Comparison of ENCODE assay signal across 17 cellular contexts in the genomic region with DNA sequence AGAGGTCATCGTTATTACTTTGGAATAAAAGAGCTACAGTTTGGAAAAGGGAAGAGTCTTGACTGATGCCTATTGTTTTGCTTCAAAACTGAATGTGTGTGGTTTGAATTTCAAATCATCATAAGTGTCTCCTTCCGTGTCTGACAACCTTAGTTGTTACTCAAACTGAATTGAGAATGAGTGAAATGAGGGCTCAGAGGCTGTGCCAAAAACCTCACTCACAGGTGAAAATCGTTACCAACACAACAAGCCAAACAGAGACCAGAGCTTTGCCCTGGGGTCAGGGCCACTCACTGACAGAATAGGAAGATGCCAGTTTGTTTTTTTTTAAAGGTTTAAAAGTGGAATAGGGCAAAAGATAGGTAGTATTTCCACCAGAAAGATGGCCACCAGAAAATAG. TPM values are rescaled to one million over a fixed set of nuclear protein-coding genes. Genes with fewer than 3 reads are reported as not detected.
DNase-seq lines count a peak whose midpoint lies in the region; ATAC-seq, FAIRE-seq and TF ChIP-seq lines count a peak whose summit lies in the region.
"Had no signal": no experiment of that assay in that cellular context is flagged by ENCODE, and none has a peak within 500 bp of the region (broad histone marks: within the 10 kb centered on the region; RNA-seq: fewer than 3 reads in every experiment).

No MANE protein-coding gene starts in this region.

- peaks cover 12% of the 10 kb centered on the region for H3K27me3 Mint-ChIP-seq in activated CD8-positive, alpha-beta T cell treated with anti-CD3 and anti-CD28 coated beads, Interleukin-2, amount 10 ng/mL, durations not matched to agents 7 days and 5 days (ENCODE audit: low read depth)

- TF ChIP-seq POLR2A in K562 (conservative IDR thresholded peaks at IDR 0.05): no peak

- H3K27ac Mint-ChIP-seq in activated CD8-positive, alpha-beta T cell treated with anti-CD3 and anti-CD28 coated beads, Interleukin-2, amount 10 ng/mL, durations not matched to agents 7 days and 5 days: no peak overlapping the region
- H3K27ac Mint-ChIP-seq: type B pancreatic cell had no signal

- TF ChIP-seq EP300 in K562 (IDR thresholded peaks at IDR 0.05; ENCODE audit: low read length): no peak

- intact Hi-C loops in K562 (cut with micrococcal nuclease): no loop called here

- TF ChIP-seq CTCF in K562 (IDR thresholded peaks at IDR 0.05 in 2 of 3, conservative IDR thresholded peaks at IDR 0.05 in 1 of 3; ENCODE audit: insufficient read depth in 2 of 3, low read depth in 1 of 3, low read length in 3 of 3) (no peak), right atrium auricular region (IDR thresholded peaks at IDR 0.05) (no peak)

- H3K9me3 Mint-ChIP-seq in activated CD8-positive, alpha-beta T cell treated with anti-CD3 and anti-CD28 coated beads, Interleukin-2, amount 10 ng/mL, durations not matched to agents 7 days and 5 days (ENCODE audit: insufficient read depth): no peaks in the 10 kb centered on the region

- H3K36me3 Mint-ChIP-seq in activated CD8-positive, alpha-beta T cell treated with anti-CD3 and anti-CD28 coated beads, Interleukin-2, amount 10 ng/mL, durations not matched to agents 7 days and 5 days (ENCODE audit: low read depth): no peaks in the 10 kb centered on the region
- H3K36me3 Mint-ChIP-seq: type B pancreatic cell had no signal

- DNase-seq in NCI-H1048 (lab: John Stamatoyannopoulos, UW) (peak; percentile 63), K562 (ENCODE audit: extremely low read depth in 1 of 4, low spot score in 3 of 4) (no peak), germinal center (ENCODE audit: low spot score) (no peak), right atrium auricular region (ENCODE audit: low spot score) (no peak)
- no peak for DNase-seq in activated effector memory CD4-positive, alpha-beta T cell treated with anti-CD3 and anti-CD28 coated beads, Interleukin-2, amount 50 U/mL, for 16 hours
- no peak for DNase-seq in activated CD8-positive, alpha-beta T cell treated with anti-CD3 and anti-CD28 coated beads, Interleukin-2, amount 10 ng/mL, durations not matched to agents 7 days and 5 days
- DNase-seq: activated naive CD4-positive, alpha-beta T cell treated with Interleukin-2 at 50 U/mL for 16 hours; effector CD8-positive, alpha-beta T cell; GF-D8; NCI-H345; occipital lobe; SW 1271 had no signal

- no peak overlapping the region for H3K27ac ChIP-seq in ACC112 (ENCODE audit: low read depth, low read length)
- H3K27ac ChIP-seq in K562 (ENCODE audit: extremely low read depth, low read depth, low read length): no peak overlapping the region
- peak overlapping the region; percentile 79 for H3K27ac ChIP-seq in layer of hippocampus (ENCODE audit: low read depth, low read length)
- no peak overlapping the region for H3K27ac ChIP-seq in right atrium auricular region

- ATAC-seq in K562: no peak
- no peak for ATAC-seq in activated CD8-positive, alpha-beta T cell treated with anti-CD3 and anti-CD28 coated beads, Interleukin-2, amount 10 ng/mL, durations not matched to agents 7 days and 5 days
- ATAC-seq: Panc1 had no signal

- 0 out of 2 replicates have a peak, but pooled peaks cover 9% of the 10 kb centered on the region for H3K27me3 ChIP-seq in ACC112 (ENCODE audit: insufficient read depth, low read length)
- peaks cover 0 to 2% of the 10 kb centered on the region in 2 experiments; a peak in 1 of 5 replicates for H3K27me3 ChIP-seq in K562 (ENCODE audit: control insufficient read depth in 2 of 2, insufficient read depth in 2 of 2, low read length in 2 of 2)
- no peaks in the 10 kb centered on the region for H3K27me3 ChIP-seq in layer of hippocampus (ENCODE audit: control insufficient read depth, insufficient read depth, low read length)
- no peaks in the 10 kb centered on the region for H3K27me3 ChIP-seq in right atrium auricular region

- no peaks in the 10 kb centered on the region for H3K4me1 Mint-ChIP-seq in activated CD8-positive, alpha-beta T cell treated with anti-CD3 and anti-CD28 coated beads, Interleukin-2, amount 10 ng/mL, durations not matched to agents 7 days and 5 days (ENCODE audit: low read depth)

- no peaks in the 10 kb centered on the region for H3K4me1 ChIP-seq in ACC112 (ENCODE audit: control insufficient read depth, insufficient read depth, low read length, unreplicated experiment)
- H3K4me1 ChIP-seq in K562 (replicated peaks in 1 of 2; ENCODE audit: control insufficient read depth in 2 of 2, insufficient read depth in 2 of 2, low read length in 2 of 2): peaks cover 0 to 4% of the 10 kb centered on the region in 2 experiments; a peak in 2 of 5 replicates
- H3K4me1 ChIP-seq in right atrium auricular region: peaks cover 0 to 17% of the 10 kb centered on the region in 2 donors

- no peak for TF ChIP-seq RAD21 in K562 (CRISPR knock-in tag; conservative IDR thresholded peaks at IDR 0.05 in 1 of 2, IDR thresholded peaks at IDR 0.05 in 1 of 2)

- H3K4me3 ChIP-seq in ACC112 (ENCODE audit: low read depth, low read length) (no peak overlapping the region), K562 (no peak overlapping the region), right atrium auricular region (no peak overlapping the region)
- H3K4me3 ChIP-seq: skin epidermis had no signal

- 16% methylated on average over 3 of the region's 3 CpGs for WGBS in K562 (ENCODE audit: insufficient coverage, low coverage, missing lambda C conversion rate)

- POLR2A ChIA-PET in K562 (lab: Yijun Ruan, JAX): interaction anchor here (0.9 kb wide), 1 partner anchor 15 kb away, joined by 3 read pairs; the partner anchor contains the start of gene SIRT5
- POLR2A ChIA-PET in activated CD8-positive, alpha-beta T cell treated with anti-CD3 and anti-CD28 coated beads, Interleukin-2, amount 10 ng/mL, durations not matched to agents 7 days and 5 days (lab: Charles Lee): no interaction called here

- no peaks in the 10 kb centered on the region for H3K9me1 ChIP-seq in K562 (ENCODE audit: control insufficient read depth, insufficient read depth, low read length)

- no peak overlapping the region for H3K9ac ChIP-seq in K562 (ENCODE audit: insufficient read depth in 1 of 2, low read depth in 2 of 2, low read length in 2 of 2)

- H3K9me3 ChIP-seq in K562 (replicated peaks; ENCODE audit: control insufficient read depth, insufficient read depth, low read depth, low read length) (no peaks in the 10 kb centered on the region), right atrium auricular region (no peaks in the 10 kb centered on the region)

- FAIRE-seq in K562 (lab: Jason Lieb, UNC): no peak

- in situ Hi-C loops in K562 (cut with MboI): no loop called here

- CTCF ChIA-PET in K562 (lab: Yijun Ruan, JAX; ENCODE audit: low intra/inter-chr PET ratio): no interaction called here
- CTCF ChIA-PET in activated CD8-positive, alpha-beta T cell treated with anti-CD3 and anti-CD28 coated beads, Interleukin-2, amount 10 ng/mL, durations not matched to agents 7 days and 5 days (lab: Charles Lee): interaction anchor here (7.4 kb wide), 1 partner anchor 15 kb away, joined by 57 read pairs; the partner anchor contains the start of gene SIRT5

- no TSS peak for BruUV-seq in K562 (replicated peaks; lab: Mats Ljungman, UMichigan)

- H3K79me2 ChIP-seq in ACC112 (ENCODE audit: control insufficient read depth, insufficient read depth, low read length, unreplicated experiment) (no peaks in the 10 kb centered on the region), K562 (ENCODE audit: control insufficient read depth, insufficient read depth, low read length) (no peaks in the 10 kb centered on the region)

- H3K36me3 ChIP-seq in ACC112 (ENCODE audit: insufficient read depth, low read length): no peaks in the 10 kb centered on the region
- no peaks in the 10 kb centered on the region for H3K36me3 ChIP-seq in K562 (ENCODE audit: control insufficient read depth, insufficient read depth, low read length)
- H3K36me3 ChIP-seq in right atrium auricular region: no peaks in the 10 kb centered on the region

- no peaks in the 10 kb centered on the region for H4K20me1 ChIP-seq in K562 (replicated peaks; ENCODE audit: control insufficient read depth, insufficient read depth, low read length)

- H2AFZ ChIP-seq in ACC112 (ENCODE audit: low read length, unreplicated experiment): peak overlapping the region; percentile 47
- H2AFZ ChIP-seq in K562 (ENCODE audit: low read depth, low read length): peak overlapping the region; percentile 33

- no peak overlapping the region for H3K4me3 Mint-ChIP-seq in activated CD8-positive, alpha-beta T cell treated with anti-CD3 and anti-CD28 coated beads, Interleukin-2, amount 10 ng/mL, durations not matched to agents 7 days and 5 days
- H3K4me3 Mint-ChIP-seq: type B pancreatic cell had no signal

- H3K4me2 ChIP-seq in K562 (ENCODE audit: insufficient read depth, low read length): no peak overlapping the region

RNA-seq across cellular contexts. Expression of gene SIRT5, which starts 15.2 kb away (rescaled TPM):
- 14.1 and 21.0 TPM in 2 replicates for total RNA-seq in K562 (2011; cell fraction: chromatin; rRNA removed; ENCODE audit: low replicate concordance)
- total RNA-seq in K562 (2011; cell fraction: nucleolus; rRNA removed): 9.3 and 10.0 TPM in 2 replicates
- 16.4 and 25.4 TPM in 2 replicates for total RNA-seq in K562 (2011; cell fraction: nucleoplasm; rRNA removed)
- 7.4 and 8.6 TPM in 2 replicates for total RNA-seq in K562 (2014; rRNA removed)
- 11.6 and 15.0 TPM in 2 replicates for total RNA-seq in K562 (2014; rRNA removed; fragmentation: Illumina TruSeq; extraction: Trizol)
- total RNA-seq in K562 (2015; rRNA removed; fragmentation: Illumina TruSeq; extraction: Trizol): 10.0 and 13.4 TPM in 2 replicates
- total RNA-seq in K562 (2021): 8.6 and 8.7 TPM in 2 replicates
- polyA plus RNA-seq in K562 (2011; rRNA removed): 9.2 and 11.4 TPM in 2 replicates
- polyA plus RNA-seq in K562 (2011; cell fraction: cytosol; rRNA removed): 7.1 and 7.7 TPM in 2 replicates
- 11.8 and 16.3 TPM in 2 replicates for polyA plus RNA-seq in K562 (2011; cell fraction: nucleus; rRNA removed)
- 9.1 and 15.2 TPM in 2 replicates for polyA plus RNA-seq in K562 (2012)
- polyA plus RNA-seq in K562 (2014; fragmentation: Illumina TruSeq; extraction: Trizol): 12.5 and 15.7 TPM in 2 replicates
- polyA plus RNA-seq in K562 (2014; fragmentation: Nextera tagmentation; extraction: Ambion mirVana): 1 to 10 TPM; 2.1 to 2.3 TPM
- 11.7 and 15.7 TPM in 2 replicates for polyA plus RNA-seq in K562 (2014; rRNA removed)
- 6.5 TPM in 2 replicates for polyA minus RNA-seq in K562 (2011; rRNA and poly(A)+ RNA removed)
- 3.3 and 3.4 TPM in 2 replicates for polyA minus RNA-seq in K562 (2011; cell fraction: cytosol; rRNA and poly(A)+ RNA removed)
- polyA minus RNA-seq in K562 (2011; cell fraction: nucleus; rRNA and poly(A)+ RNA removed): 7.8 and 8.2 TPM in 2 replicates
- total RNA-seq in right atrium auricular region: 10 to 100 TPM; 17.9 to 31.2 TPM
- total RNA-seq in activated CD8-positive, alpha-beta T cell treated with anti-CD3 and anti-CD28 coated beads, Interleukin-2, amount 10 ng/mL, durations not matched to agents 7 days and 5 days: 10 to 100 TPM in 1 of 2 experiments, 1 to 10 TPM in 1; 9.2 to 12.1 TPM

RNA-seq across cellular contexts. Expression of gene NOL7, which starts 55.9 kb away (rescaled TPM):
- total RNA-seq in K562 (2011; cell fraction: chromatin; rRNA removed; ENCODE audit: low replicate concordance): 19.4 and 35.8 TPM in 2 replicates
- 26.6 and 26.8 TPM in 2 replicates for total RNA-seq in K562 (2011; cell fraction: nucleolus; rRNA removed)
- total RNA-seq in K562 (2011; cell fraction: nucleoplasm; rRNA removed): 28.4 and 33.0 TPM in 2 replicates
- total RNA-seq in K562 (2014; rRNA removed) (199 and 235 TPM in 2 replicates), K562 (2014; rRNA removed; fragmentation: Illumina TruSeq; extraction: Trizol) (167 and 196 TPM in 2 replicates), K562 (2015; rRNA removed; fragmentation: Illumina TruSeq; extraction: Trizol) (159 and 162 TPM in 2 replicates), K562 (2021) (137 and 146 TPM in 2 replicates), right atrium auricular region (10 to 100 TPM; 70.5 to 75.9 TPM)
- polyA plus RNA-seq in K562 (2011; rRNA removed) (47.0 and 79.2 TPM in 2 replicates), K562 (2014; fragmentation: Illumina TruSeq; extraction: Trizol) (157 and 177 TPM in 2 replicates), K562 (2014; fragmentation: Nextera tagmentation; extraction: Ambion mirVana) (10 to 100 TPM; 19.4 to 23.4 TPM), K562 (2014; rRNA removed) (214 TPM in 2 replicates)
- polyA plus RNA-seq in K562 (2011; cell fraction: cytosol; rRNA removed): 31.3 and 35.5 TPM in 2 replicates
- 23.3 and 29.9 TPM in 2 replicates for polyA plus RNA-seq in K562 (2011; cell fraction: nucleus; rRNA removed)
- polyA plus RNA-seq in K562 (2012): 125 and 138 TPM in 2 replicates
- polyA minus RNA-seq in K562 (2011; rRNA and poly(A)+ RNA removed): 22.9 and 25.8 TPM in 2 replicates
- 20.5 and 24.8 TPM in 2 replicates for polyA minus RNA-seq in K562 (2011; cell fraction: cytosol; rRNA and poly(A)+ RNA removed)
- 17.0 and 21.9 TPM in 2 replicates for polyA minus RNA-seq in K562 (2011; cell fraction: nucleus; rRNA and poly(A)+ RNA removed)
- total RNA-seq in activated CD8-positive, alpha-beta T cell treated with anti-CD3 and anti-CD28 coated beads, Interleukin-2, amount 10 ng/mL, durations not matched to agents 7 days and 5 days: 10 to 100 TPM; 67.3 to 71.6 TPM
